Comparison of ENCODE assay signal across 17 cellular contexts in genomic region chr12:130951636-130952035, GRCh38. TPM values are rescaled to one million over a fixed set of nuclear protein-coding genes. Genes with fewer than 3 reads are reported as not detected.
A peak's percentile ranks its signal among the peaks of the same experiment; 100 is the strongest.
DNase-seq lines count a peak whose midpoint lies in the region; ATAC-seq, FAIRE-seq and TF ChIP-seq lines count a peak whose summit lies in the region.
"Had no signal": no experiment of that assay in that cellular context is flagged by ENCODE, and none has a peak within 500 bp of the region (broad histone marks: within the 10 kb centered on the region; RNA-seq: fewer than 3 reads in every experiment).

No MANE protein-coding gene starts in this region.

- H3K9ac ChIP-seq in H1 (replicated peaks in 1 of 4; ENCODE audit: extremely low read depth in 1 of 4, low read depth in 3 of 4, low read length in 3 of 4), result no peak overlapping the region

- no peak for FAIRE-seq in H1 (lab: Jason Lieb, UNC)

- H3K27ac ChIP-seq in GM23338 (ENCODE audit: low read depth), result no peak overlapping the region
- no peak overlapping the region for H3K27ac ChIP-seq in H1 (ENCODE audit: low read depth, low read length)
- peak overlapping the region in 3 of 4 donors; percentile 70 to 80 (median 71) for H3K27ac ChIP-seq in sigmoid colon
- H3K27ac ChIP-seq in adrenal gland, result no peak overlapping the region

- H3K79me1 ChIP-seq in H1 (ENCODE audit: low read depth, low read length), result no peaks in the 10 kb centered on the region

- no peak overlapping the region for H3K14ac ChIP-seq in H1 (ENCODE audit: insufficient read length)

- no peak overlapping the region for H4K5ac ChIP-seq in H1 (ENCODE audit: insufficient read length, low read depth, low read length)

- no peak overlapping the region for H4K91ac ChIP-seq in H1 (replicated peaks; ENCODE audit: insufficient read length, low read length)

- WGBS in H1 (ENCODE audit: extremely low coverage in 1 of 2, insufficient coverage in 1 of 2, insufficient read length in 1 of 2, insufficient replicate concordance in 2 of 2, low coverage in 1 of 2, low lambda C conversion rate in 2 of 2, missing lambda C conversion rate in 1 of 2), 2 experiments, result 87% methylated on average over 13 of the region's 13 CpGs; no CpG with 5 or more reads in 1 of the 2 experiments
- WGBS in sigmoid colon, 2 donors, result 81 to 86% methylated on average over 13 of the region's 13 CpGs
- 76 to 85% (median 83%) methylated on average over 13 of the region's 13 CpGs for WGBS in adrenal gland, 4 donors

- ATAC-seq in GM23338 (no peak), naive B cell (ENCODE audit: low read depth in 2 of 2) (no peak), GM18517 (IDR thresholded peaks at IDR 0.05; ENCODE audit: unreplicated experiment) (no peak)

- no peak overlapping the region for H3K56ac ChIP-seq in H1 (replicated peaks; ENCODE audit: insufficient read length, low read depth, low read length)

- POLR2A ChIA-PET in H1 (lab: Charles Lee; ENCODE audit: partially characterized antibody), result no interaction called here

- H3K23ac ChIP-seq in H1 (ENCODE audit: insufficient read length), result no peak overlapping the region

- H3K36me3 ChIP-seq in GM23338 (ENCODE audit: insufficient read depth) (no peaks in the 10 kb centered on the region), H1 (ENCODE audit: control insufficient read depth in 2 of 4, insufficient read depth in 4 of 4, low read length in 3 of 4) (no peaks in the 10 kb centered on the region), sigmoid colon (no peaks in the 10 kb centered on the region), adrenal gland (replicated peaks in 1 of 2) (no peaks in the 10 kb centered on the region)
- H3K36me3 ChIP-seq: HAP-1 had no signal

- peaks cover 9% of the 10 kb centered on the region for H3K9me2 ChIP-seq in GM23338 (ENCODE audit: insufficient read depth)

- H3K27ac Mint-ChIP-seq in GM23338, result no peak overlapping the region
- H3K27ac Mint-ChIP-seq in naive B cell, result peak overlapping the region in 5 of 6 donors; percentile 10 to 64 (median 51)

- H4K8ac ChIP-seq in H1 (ENCODE audit: extremely low read depth, insufficient read depth, low read length), result 0 out of 2 replicates have a peak overlapping the region, but pooled peaks have one; percentile 80

- H2BK20ac ChIP-seq in H1 (ENCODE audit: low read length), result peak overlapping the region; percentile 49; the same call in 1 of the 2 replicates

- peaks cover under 1% of the 10 kb centered on the region; the same call in 1 of the 2 replicates for H3F3A ChIP-seq in GM23338 (replicated peaks; ENCODE audit: low read depth)

- H4K20me1 ChIP-seq in GM23338 (replicated peaks; ENCODE audit: insufficient read depth), result no peaks in the 10 kb centered on the region
- no peaks in the 10 kb centered on the region for H4K20me1 ChIP-seq in H1 (replicated peaks in 1 of 2; ENCODE audit: control insufficient read depth in 1 of 2, insufficient read depth in 2 of 2, low read length in 2 of 2)

- no peak for TF ChIP-seq RAD21 in H1 (IDR thresholded peaks at IDR 0.05 in 1 of 2, conservative IDR thresholded peaks at IDR 0.05 in 1 of 2; ENCODE audit: low read depth in 2 of 2, low read length in 2 of 2)

- H2BK12ac ChIP-seq in H1 (ENCODE audit: low read depth, low read length), result no peak overlapping the region

- H3K18ac ChIP-seq in H1 (ENCODE audit: extremely low read depth, low read length), result no peak overlapping the region

- DNase-seq in GM23338 (ENCODE audit: low spot score) (no peak), H1 (ENCODE audit: low read depth in 1 of 2, low spot score in 2 of 2) (no peak), naive B cell (no peak), sigmoid colon (no peak), adrenal gland (no peak), SK-N-DZ (ENCODE audit: low spot score) (no peak)
- DNase-seq: ACHN, AML-193, MV-4-11, NCI-H1436, NCI-H2029 treated with DMSO at 0.1 percent for 48 hours, NCI-H2171 treated with DMSO at 0.1 percent for 48 hours, NCI-H748 treated with DMSO at 0.1 percent for 48 hours, RPMI8226, SIG-M5 had no signal

- no peaks in the 10 kb centered on the region for H3K79me2 ChIP-seq in GM23338 (replicated peaks; ENCODE audit: insufficient read depth)
- H3K79me2 ChIP-seq in H1 (ENCODE audit: control insufficient read depth in 1 of 2, insufficient read depth in 2 of 2, low read length in 2 of 2), result no peaks in the 10 kb centered on the region

- CTCF ChIA-PET in H1 (lab: Charles Lee; ENCODE audit: partially characterized antibody), result interaction anchor here (1.0 to 2.5 kb wide), 2 partner anchors 11 to 24 kb away, joined by 4 to 5 read pairs; no protein-coding TSS in a partner anchor

- H3K4me2 ChIP-seq in GM23338 (no peak overlapping the region), H1 (ENCODE audit: insufficient read depth in 1 of 2, low read depth in 2 of 2, low read length in 2 of 2) (no peak overlapping the region)

- TF ChIP-seq CTCF in GM23338 (conservative IDR thresholded peaks at IDR 0.05; ENCODE audit: low read depth in 2 of 2), result no peak
- TF ChIP-seq CTCF in H1 (IDR thresholded peaks at IDR 0.05; ENCODE audit: control extremely low read depth in 1 of 3, insufficient read depth in 1 of 3, low read depth in 1 of 3, low read length in 3 of 3), result no peak
- TF ChIP-seq CTCF in sigmoid colon (IDR thresholded peaks at IDR 0.05), result no peak
- TF ChIP-seq CTCF in adrenal gland (IDR thresholded peaks at IDR 0.05), result no peak

- no peak overlapping the region for H2AK5ac ChIP-seq in H1 (ENCODE audit: low read depth, low read length)

- intact Hi-C loops in sigmoid colon (cut with DNase I), result loop anchor here (5.0 kb wide), 1 partner anchor 79 kb away; the partner anchor contains the start of gene RAN
- intact Hi-C loops in adrenal gland (cut with DNase I), result no loop called here

- peak overlapping the region; percentile 6; the same call in 1 of the 2 replicates for H2BK15ac ChIP-seq in H1 (ENCODE audit: low read length)

- H2AFZ ChIP-seq in GM23338, result peak overlapping the region; percentile 70
- 0 out of 2 replicates have a peak overlapping the region, but pooled peaks have one; percentile 40 for H2AFZ ChIP-seq in H1 (ENCODE audit: low read length)

- H2BK5ac ChIP-seq in H1 (ENCODE audit: low read depth, low read length), result no peak overlapping the region

- H3K27me3 ChIP-seq in GM23338 (ENCODE audit: insufficient read depth) (no peaks in the 10 kb centered on the region), H1 (replicated peaks in 1 of 4; ENCODE audit: control insufficient read depth in 3 of 4, extremely low read depth in 1 of 4, insufficient read depth in 3 of 4, low read length in 3 of 4) (peaks cover 0 to 3% (median 1%) of the 10 kb centered on the region in 4 experiments; a peak in 3 of 7 replicates), sigmoid colon (no peaks in the 10 kb centered on the region), adrenal gland (peaks cover 3% of the 10 kb centered on the region)

- H3K4me3 Mint-ChIP-seq in GM23338 (no peak overlapping the region), naive B cell (no peak overlapping the region)

- TF ChIP-seq EP300 in H1 (IDR thresholded peaks at IDR 0.05; ENCODE audit: borderline replicate concordance in 1 of 2, low read depth in 2 of 2, low read length in 2 of 2), result no peak
- TF ChIP-seq EP300 in sigmoid colon (IDR thresholded peaks at IDR 0.05), result no peak

- no peaks in the 10 kb centered on the region for H3K9me3 ChIP-seq in H1 (ENCODE audit: insufficient read depth in 2 of 2, low read depth in 1 of 2, low read length in 1 of 2)
- H3K9me3 ChIP-seq in sigmoid colon, result no peaks in the 10 kb centered on the region
- H3K9me3 ChIP-seq in adrenal gland (replicated peaks in 1 of 3), result no peaks in the 10 kb centered on the region
- H3K9me3 ChIP-seq: HAP-1 had no signal

- H3K4me1 ChIP-seq in GM23338 (ENCODE audit: insufficient read depth) (peaks cover 25% of the 10 kb centered on the region), H1 (replicated peaks in 1 of 4; ENCODE audit: control insufficient read depth in 3 of 4, insufficient read depth in 4 of 4, low read length in 3 of 4) (peaks cover 6 to 30% (median 7%) of the 10 kb centered on the region in 4 experiments; a peak in 6 of 7 replicates), sigmoid colon (peaks cover 0 to 39% (median 34%) of the 10 kb centered on the region in 4 donors), adrenal gland (replicated peaks in 1 of 2) (no peaks in the 10 kb centered on the region)
- H3K4me1 ChIP-seq: HAP-1 had no signal

- H3K36me3 Mint-ChIP-seq in GM23338 (ENCODE audit: low read depth) (peaks cover 16% of the 10 kb centered on the region), naive B cell (no peaks in the 10 kb centered on the region)

- no peak overlapping the region for H2BK120ac ChIP-seq in H1 (replicated peaks; ENCODE audit: low read depth, low read length)

- no peak for TF ChIP-seq POLR2A in H1 (IDR thresholded peaks at IDR 0.05; ENCODE audit: control extremely low read depth in 1 of 2, low read depth in 2 of 2, low read length in 2 of 2)
- TF ChIP-seq POLR2A in sigmoid colon (IDR thresholded peaks at IDR 0.05), result no peak
- TF ChIP-seq POLR2A in adrenal gland (IDR thresholded peaks at IDR 0.05), result no peak

- H3K27me3 Mint-ChIP-seq in GM23338 (ENCODE audit: insufficient read depth, low read depth, poor library complexity), result peaks cover 18% of the 10 kb centered on the region
- peaks cover 15 to 33% (median 25%) of the 10 kb centered on the region in 3 donors for H3K27me3 Mint-ChIP-seq in naive B cell

- no peaks in the 10 kb centered on the region for H3K23me2 ChIP-seq in H1 (ENCODE audit: low read depth, low read length)

- H3K9me3 Mint-ChIP-seq in GM23338 (peaks cover 18% of the 10 kb centered on the region), naive B cell (peaks cover 0 to 5% (median 3%) of the 10 kb centered on the region in 7 donors)

- no peak overlapping the region for H3K4ac ChIP-seq in H1 (replicated peaks; ENCODE audit: insufficient read length, low read depth, low read length)

- no peak overlapping the region for H3K4me3 ChIP-seq in GM23338
- H3K4me3 ChIP-seq in H1 (ENCODE audit: extremely low read depth in 1 of 4, insufficient read depth in 2 of 4, low read depth in 3 of 4, low read length in 4 of 4), result no peak overlapping the region
- no peak overlapping the region for H3K4me3 ChIP-seq in sigmoid colon
- H3K4me3 ChIP-seq in adrenal gland, result no peak overlapping the region
- H3K4me3 ChIP-seq: HAP-1 had no signal

- H3K4me1 Mint-ChIP-seq in GM23338 (peaks cover 46% of the 10 kb centered on the region), naive B cell (peaks cover 6 to 28% (median 17%) of the 10 kb centered on the region in 3 donors)

RNA-seq across cellular contexts. Expression of gene ADGRD1, which starts 2.1 kb away (rescaled TPM):
- 0.08 and 1.4 TPM in 2 replicates for total RNA-seq in GM23338 (2014; rRNA removed; shearing (Covaris generic))
- polyA plus RNA-seq in GM23338 (2016; fragmentation: Nextera tagmentation; extraction: Ambion mirVana) (0.75 TPM in 1 of 2 replicates, not detected in the other), H1 (2011; rRNA removed) (0.36 and 1.1 TPM in 2 replicates), naive B cell (ENCODE audit: low read depth in 6 of 6) (1 to 10 TPM in 5 of 6 donors, under 1 TPM in 1; 0.26 to 6.6 (median 1.9) TPM), sigmoid colon (1 to 10 TPM in 2 of 3 donors, under 1 TPM in 1; 0.46 to 3.8 (median 3.0) TPM), adrenal gland (1 to 10 TPM; 1.4 to 2.8 (median 1.8) TPM)
- total RNA-seq in H1 (2021; fragmentation: NEBNext Ultra II Directional; extraction: Animal tissue kit (Norgen Biotek cat#: 25700)), result 0.48 and 1.3 TPM in 2 replicates
- 0.47 TPM for polyA plus RNA-seq in H1 (2011; cell fraction: cytosol; rRNA removed)
- 2.0 TPM for polyA plus RNA-seq in H1 (2011; cell fraction: nucleus; rRNA removed)
- 0.20 to 0.96 TPM (median 0.35 TPM) in 4 replicates for polyA plus RNA-seq in H1 (2012, experiment 1 of 2)
- polyA plus RNA-seq in H1 (2012, experiment 2 of 2), result 0.12 TPM
- polyA plus RNA-seq in H1 (2013, experiment 1 of 2), result 0.34 TPM
- polyA plus RNA-seq in H1 (2013, experiment 2 of 2), result 0.39 TPM
- polyA minus RNA-seq in H1 (2011; rRNA and poly(A)+ RNA removed), result 1.6 and 1.8 TPM in 2 replicates
- 1.2 TPM for polyA minus RNA-seq in H1 (2011; cell fraction: cytosol; rRNA and poly(A)+ RNA removed)
- polyA minus RNA-seq in H1 (2011; cell fraction: nucleus; rRNA and poly(A)+ RNA removed), result 3.6 TPM
- total RNA-seq in sigmoid colon (10 to 100 TPM in 3 of 4 donors, 1 to 10 TPM in 1; 7.2 to 22.5 (median 14.2) TPM), adrenal gland (1 to 10 TPM in 7 of 8 donors, under 1 TPM in 1; 0.87 to 6.0 (median 1.8) TPM)
- 2.9 and 4.0 TPM in 2 replicates for polyA plus RNA-seq in SK-N-DZ (2014; cell fraction: cytosol; rRNA removed)
- 8.3 and 10.0 TPM in 2 replicates for polyA plus RNA-seq in SK-N-DZ (2014; cell fraction: nucleus; rRNA removed)

Comparison
In these comparisons a context has a peak if more than half of its experiments do, and no peak if none do; other contexts are left out.
1. H3K27ac ChIP-seq: peak in sigmoid colon (3 of 4); none in GM23338 (single experiment), H1 (single experiment) and adrenal gland (0 of 5).